In the genomic region with DNA sequence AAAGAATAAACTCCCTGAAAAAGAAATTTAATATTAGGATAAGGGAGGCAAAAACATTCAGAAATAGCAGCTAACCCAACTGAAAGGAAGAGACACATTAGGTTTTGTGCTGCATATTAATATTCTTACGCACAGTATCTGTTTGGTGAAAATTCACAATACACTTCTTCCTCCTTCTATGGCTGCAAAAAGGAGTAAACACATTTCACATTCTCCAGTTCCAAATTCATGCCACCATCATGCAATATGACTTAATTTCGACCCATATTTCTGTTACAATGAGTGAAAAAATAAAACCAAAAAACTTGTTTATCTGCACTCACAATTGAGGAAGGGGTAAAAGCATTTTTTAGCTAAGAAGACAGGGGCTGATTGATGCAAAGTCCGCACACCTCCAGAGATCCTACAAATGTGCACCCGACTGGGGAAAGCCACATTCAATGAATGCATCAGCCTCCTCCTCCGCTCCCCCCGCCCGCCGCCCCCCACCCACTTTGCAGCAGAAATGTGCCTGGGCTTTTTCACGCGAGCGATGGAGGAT, we compare ENCODE assay signal across 1 cellular context.
TF ChIP-seq lines count a peak whose summit lies in the region.

No MANE protein-coding gene starts in this region.

TF ChIP-seq in H1, 55 proteins besides CTCF, POLR2A, EP300 and RAD21:
- TF ChIP-seq ASH2L (IDR thresholded peaks at IDR 0.05; ENCODE audit: low read length) (no peak), SUZ12 (IDR thresholded peaks at IDR 0.05; ENCODE audit: low read length) (no peak), YY1 (IDR thresholded peaks at IDR 0.05; ENCODE audit: low read depth, low read length) (no peak), NANOG (IDR thresholded peaks at IDR 0.05; ENCODE audit: insufficient read depth, low read depth, low read length, poor library complexity, severe bottlenecking) (no peak), CBX8 (IDR thresholded peaks at IDR 0.05; ENCODE audit: borderline replicate concordance, low read depth, low read length) (no peak), KDM5A (IDR thresholded peaks at IDR 0.05; ENCODE audit: low read length) (no peak), TAF7 (optimal IDR thresholded peaks at IDR 0.05; ENCODE audit: borderline replicate concordance, low read depth, low read length) (no peak), CREB1 (IDR thresholded peaks at IDR 0.05) (no peak), CHD1 (IDR thresholded peaks at IDR 0.05; ENCODE audit: low read depth, low read length) (no peak), TAF1 (IDR thresholded peaks at IDR 0.05; ENCODE audit: low read depth, low read length) (no peak), SAP30 (IDR thresholded peaks at IDR 0.05; ENCODE audit: insufficient read depth, insufficient replicate concordance, low read length) (no peak), GABPA (IDR thresholded peaks at IDR 0.05; ENCODE audit: borderline replicate concordance, insufficient read depth, low read length) (no peak), BCL11A (IDR thresholded peaks at IDR 0.05; ENCODE audit: low read depth in 2 of 2, low read length in 2 of 2) (no peak)
